In genomic region chr2:2647156-2647555, GRCh38 we compare ENCODE assay signal across 10 cellular contexts.
DNase-seq lines count a peak whose midpoint lies in the region; TF ChIP-seq lines count a peak whose summit lies in the region.
"Had no signal": no experiment of that assay in that cellular context is flagged by ENCODE, and none has a peak within 500 bp of the region (broad histone marks: within the 10 kb centered on the region; RNA-seq: fewer than 3 reads in every experiment).

No MANE protein-coding gene starts in this region.

- no peaks in the 10 kb centered on the region for H3K79me2 ChIP-seq in neural progenitor cell (ENCODE audit: low read depth)

- peak overlapping the region; percentile 34 for H3K4me2 ChIP-seq in neural progenitor cell

- no peak overlapping the region for H3K4me3 ChIP-seq in neural progenitor cell
- no peak overlapping the region for H3K4me3 ChIP-seq in foreskin fibroblast (ENCODE audit: low read depth in 1 of 2, low read length in 2 of 2)
- no peak overlapping the region for H3K4me3 ChIP-seq in Caco-2 (ENCODE audit: low read depth, low read length)
- H3K4me3 ChIP-seq: uterus had no signal

- no peak overlapping the region for H3K9ac ChIP-seq in neural progenitor cell

- DNase-seq in activated T-cell treated with anti-CD3 and anti-CD28 coated beads, Interleukin-2, amount 50 U/mL, for 24 hours, result no peak
- DNase-seq in activated T-cell treated with anti-CD3 and anti-CD28 coated beads, Interleukin-2, amount 50 U/mL, for 1 hour, result no peak
- DNase-seq in NCI-H187 treated with DMSO at 0.1 percent for 48 hours (lab: John Stamatoyannopoulos, UW) (peak; percentile 21), neural progenitor cell (ENCODE audit: low spot score) (no peak), globus pallidus (ENCODE audit: low spot score) (no peak), foreskin fibroblast (no peak), Caco-2 (no peak)
- DNase-seq in activated naive CD8-positive, alpha-beta T cell treated with anti-CD3 and anti-CD28 coated beads for 36 hours, result peak; percentile 50
- DNase-seq: erythroblast, uterus had no signal

- no peaks in the 10 kb centered on the region for H3F3A ChIP-seq in neural progenitor cell (ENCODE audit: low read depth)

- no peaks in the 10 kb centered on the region for H3K36me3 Mint-ChIP-seq in activated T-cell treated with anti-CD3 and anti-CD28 coated beads, Interleukin-2, amount 50 U/mL, for 24 hours (ENCODE audit: low read depth)
- H3K36me3 Mint-ChIP-seq in activated naive CD8-positive, alpha-beta T cell treated with anti-CD3 and anti-CD28 coated beads for 36 hours, result no peaks in the 10 kb centered on the region
- H3K36me3 Mint-ChIP-seq in neural progenitor cell, result no peaks in the 10 kb centered on the region
- H3K36me3 Mint-ChIP-seq in Caco-2 (ENCODE audit: insufficient read depth, unreplicated experiment), result no peaks in the 10 kb centered on the region

- no peak overlapping the region for H3K27ac ChIP-seq in neural progenitor cell
- H3K27ac ChIP-seq: uterus had no signal

- H3K36me3 ChIP-seq in neural progenitor cell (no peaks in the 10 kb centered on the region), Caco-2 (ENCODE audit: control insufficient read depth, insufficient read depth, low read length) (no peaks in the 10 kb centered on the region)
- H3K36me3 ChIP-seq: uterus had no signal

- H3K27me3 ChIP-seq in neural progenitor cell (no peaks in the 10 kb centered on the region), Caco-2 (replicated peaks; ENCODE audit: control insufficient read depth, insufficient read depth, low read length) (no peaks in the 10 kb centered on the region)
- H3K27me3 ChIP-seq: uterus had no signal

- POLR2A ChIA-PET in Caco-2 (lab: Charles Lee), result no interaction called here

- intact Hi-C loops in Caco-2 (cut with micrococcal nuclease; ENCODE audit: unreplicated experiment), result no loop called here

- peak overlapping the region; percentile 51 for H3K4me3 Mint-ChIP-seq in activated T-cell treated with anti-CD3 and anti-CD28 coated beads, Interleukin-2, amount 50 U/mL, for 24 hours
- H3K4me3 Mint-ChIP-seq in activated naive CD8-positive, alpha-beta T cell treated with anti-CD3 and anti-CD28 coated beads for 36 hours, result peak overlapping the region; percentile 62
- no peak overlapping the region for H3K4me3 Mint-ChIP-seq in neural progenitor cell
- no peak overlapping the region for H3K4me3 Mint-ChIP-seq in Caco-2 (ENCODE audit: unreplicated experiment)

- H3K4me1 ChIP-seq in neural progenitor cell (peaks cover 6% of the 10 kb centered on the region), Caco-2 (no peaks in the 10 kb centered on the region)
- H3K4me1 ChIP-seq: uterus had no signal

- peak overlapping the region; percentile 88 for H3K27ac Mint-ChIP-seq in activated T-cell treated with anti-CD3 and anti-CD28 coated beads, Interleukin-2, amount 50 U/mL, for 24 hours
- H3K27ac Mint-ChIP-seq in activated naive CD8-positive, alpha-beta T cell treated with anti-CD3 and anti-CD28 coated beads for 36 hours, result peak overlapping the region; percentile 75
- H3K27ac Mint-ChIP-seq in neural progenitor cell (no peak overlapping the region), Caco-2 (ENCODE audit: unreplicated experiment) (no peak overlapping the region)

- H2AFZ ChIP-seq in neural progenitor cell (replicated peaks), result no peak overlapping the region

- no TSS peak for BruUV-seq in Caco-2 (replicated peaks; lab: Mats Ljungman, UMichigan)

- no peaks in the 10 kb centered on the region for H3K27me3 Mint-ChIP-seq in activated T-cell treated with anti-CD3 and anti-CD28 coated beads, Interleukin-2, amount 50 U/mL, for 24 hours
- no peaks in the 10 kb centered on the region for H3K27me3 Mint-ChIP-seq in activated naive CD8-positive, alpha-beta T cell treated with anti-CD3 and anti-CD28 coated beads for 36 hours
- H3K27me3 Mint-ChIP-seq in neural progenitor cell (ENCODE audit: insufficient read depth, low read depth) (peaks cover 21% of the 10 kb centered on the region), Caco-2 (ENCODE audit: insufficient read depth, unreplicated experiment) (peaks cover 4% of the 10 kb centered on the region)

- no peaks in the 10 kb centered on the region for H3K9me3 Mint-ChIP-seq in activated T-cell treated with anti-CD3 and anti-CD28 coated beads, Interleukin-2, amount 50 U/mL, for 24 hours
- no peaks in the 10 kb centered on the region for H3K9me3 Mint-ChIP-seq in activated naive CD8-positive, alpha-beta T cell treated with anti-CD3 and anti-CD28 coated beads for 36 hours
- H3K9me3 Mint-ChIP-seq in neural progenitor cell, result peaks cover 11% of the 10 kb centered on the region
- H3K9me3 Mint-ChIP-seq in Caco-2 (ENCODE audit: unreplicated experiment), result peaks cover 35% of the 10 kb centered on the region

- TF ChIP-seq CTCF in neural progenitor cell (IDR thresholded peaks at IDR 0.05) (no peak), foreskin fibroblast (IDR thresholded peaks at IDR 0.05; ENCODE audit: low read depth, low read length) (no peak), Caco-2 (IDR thresholded peaks at IDR 0.05; ENCODE audit: insufficient read depth in 1 of 2, low read depth in 1 of 2, low read length in 1 of 2, severe bottlenecking in 1 of 2, unreplicated experiment in 1 of 2) (no peak)

- H3K4me1 Mint-ChIP-seq in activated T-cell treated with anti-CD3 and anti-CD28 coated beads, Interleukin-2, amount 50 U/mL, for 24 hours (ENCODE audit: low read depth), result peaks cover 41% of the 10 kb centered on the region
- peaks cover 31% of the 10 kb centered on the region for H3K4me1 Mint-ChIP-seq in activated naive CD8-positive, alpha-beta T cell treated with anti-CD3 and anti-CD28 coated beads for 36 hours
- H3K4me1 Mint-ChIP-seq in neural progenitor cell (peaks cover 30% of the 10 kb centered on the region), Caco-2 (ENCODE audit: low read depth, unreplicated experiment) (no peaks in the 10 kb centered on the region)

- CTCF ChIA-PET in Caco-2 (lab: Charles Lee), result no interaction called here

- H3K9me3 ChIP-seq in neural progenitor cell (ENCODE audit: low read depth) (no peaks in the 10 kb centered on the region), Caco-2 (no peaks in the 10 kb centered on the region; the same call in 1 of the 2 replicates)
- H3K9me3 ChIP-seq: uterus had no signal

- H4K20me1 ChIP-seq in neural progenitor cell (ENCODE audit: low read depth), result no peaks in the 10 kb centered on the region

Comparison
In these comparisons a context has a peak if more than half of its experiments do, and no peak if none do; other contexts are left out.
1. DNase-seq: peak in NCI-H187 treated with DMSO at 0.1 percent for 48 hours (single experiment) and activated naive CD8-positive, alpha-beta T cell treated with anti-CD3 and anti-CD28 coated beads for 36 hours (single experiment); none in activated T-cell treated with anti-CD3 and anti-CD28 coated beads, Interleukin-2, amount 50 U/mL, for 24 hours (single experiment), activated T-cell treated with anti-CD3 and anti-CD28 coated beads, Interleukin-2, amount 50 U/mL, for 1 hour (single experiment), neural progenitor cell (single experiment), globus pallidus (single experiment), foreskin fibroblast (0 of 2) and Caco-2 (0 of 2).
2. H3K27ac Mint-ChIP-seq: peak in activated T-cell treated with anti-CD3 and anti-CD28 coated beads, Interleukin-2, amount 50 U/mL, for 24 hours (single experiment) and activated naive CD8-positive, alpha-beta T cell treated with anti-CD3 and anti-CD28 coated beads for 36 hours (single experiment); none in neural progenitor cell (single experiment) and Caco-2 (single experiment).
3. H3K4me3 Mint-ChIP-seq: peak in activated T-cell treated with anti-CD3 and anti-CD28 coated beads, Interleukin-2, amount 50 U/mL, for 24 hours (single experiment) and activated naive CD8-positive, alpha-beta T cell treated with anti-CD3 and anti-CD28 coated beads for 36 hours (single experiment); none in neural progenitor cell (single experiment) and Caco-2 (single experiment).